8 cellular contexts compared by ENCODE assay signal in genomic region chr2:200305797-200306718, GRCh38. TPM values are rescaled to one million over a fixed set of nuclear protein-coding genes. Genes with fewer than 3 reads are reported as not detected.
DNase-seq lines count a peak whose midpoint lies in the region; ATAC-seq and TF ChIP-seq lines count a peak whose summit lies in the region.

Gene SPATS2L, plus strand, starts transcription at chr2:200306693. Its CDS starts 82,552 bp downstream, at chr2:200389245.

- peak in 1 of 2 donors; percentile 33 for TF ChIP-seq POLR2A in uterus (IDR thresholded peaks at IDR 0.05)

- peak; percentile 52 for DNase-seq in DMS114 treated with DMSO at 0.1 percent for 48 hours (lab: John Stamatoyannopoulos, UW; ENCODE audit: unreplicated experiment)
- DNase-seq in T-helper 2 cell, result peak; percentile 15 to 85 (median 18)
- DNase-seq in amygdala (lab: John Stamatoyannopoulos, UW), result peak in 54 of 56 donors; percentile 17 to 82 (median 64)
- DNase-seq in left ventricle myocardium inferior, result peak; percentile 86
- DNase-seq in posterior vena cava (ENCODE audit: low spot score), result peak; percentile 94
- peak; percentile 74 to 77 for DNase-seq in uterus

- intact Hi-C loops in left ventricle myocardium inferior (cut with micrococcal nuclease) (no loop called here), posterior vena cava (cut with DNase I) (loop anchor here in 1 of 2 donors (10.0 kb wide), 1 partner anchor 159 kb away; no protein-coding TSS in a partner anchor), uterus (cut with DNase I; ENCODE audit: low total_unique reads) (no loop called here)

- TF ChIP-seq EP300 in Ishikawa (IDR thresholded peaks at IDR 0.05; ENCODE audit: borderline replicate concordance), result no peak

- no peak for TF ChIP-seq RAD21 in Ishikawa (IDR thresholded peaks at IDR 0.05; ENCODE audit: low read depth)

- ATAC-seq in GM21529 (IDR thresholded peaks at IDR 0.05; ENCODE audit: unreplicated experiment), result peak; percentile 45

- H3K36me3 ChIP-seq in left ventricle myocardium inferior, result no peaks in the 10 kb centered on the region
- no peaks in the 10 kb centered on the region for H3K36me3 ChIP-seq in uterus

- H3K4me1 ChIP-seq in left ventricle myocardium inferior, result peaks cover 53% of the 10 kb centered on the region
- peaks cover 0 to 8% of the 10 kb centered on the region in 2 donors for H3K4me1 ChIP-seq in uterus

- H3K9me3 ChIP-seq in left ventricle myocardium inferior (replicated peaks) (no peaks in the 10 kb centered on the region), uterus (no peaks in the 10 kb centered on the region)

- peak; percentile 32 for TF ChIP-seq CTCF in left ventricle myocardium inferior (IDR thresholded peaks at IDR 0.05; ENCODE audit: borderline replicate concordance)
- peak in 1 of 4 experiments; percentile 10 for TF ChIP-seq CTCF in uterus (IDR thresholded peaks at IDR 0.05)

- peak within 1 kb of the TSS; percentile 93 for H3K4me3 ChIP-seq in left ventricle myocardium inferior
- peak within 1 kb of the TSS; percentile 62 to 99 for H3K4me3 ChIP-seq in uterus

- no peaks in the 10 kb centered on the region for H3K27me3 ChIP-seq in left ventricle myocardium inferior (ENCODE audit: low read depth)
- H3K27me3 ChIP-seq in uterus, result no peaks in the 10 kb centered on the region

- H3K27ac ChIP-seq in left ventricle myocardium inferior (replicated peaks), result peak within 1 kb of the TSS; percentile 96
- H3K27ac ChIP-seq in uterus, result peak within 1 kb of the TSS; percentile 86 to 93

TF ChIP-seq in Ishikawa, 13 proteins besides CTCF, POLR2A, EP300 and RAD21:
- TF ChIP-seq REST (IDR thresholded peaks at IDR 0.05; ENCODE audit: low read depth) (no peak), TCF12 (IDR thresholded peaks at IDR 0.05; ENCODE audit: low read depth) (no peak), TAF1 (IDR thresholded peaks at IDR 0.05; ENCODE audit: low read depth) (peak; percentile 24; the same call in 1 of the 2 replicates), ZBTB7A (IDR thresholded peaks at IDR 0.05; ENCODE audit: low read depth) (no peak), CREB1 (IDR thresholded peaks at IDR 0.05; ENCODE audit: low read depth) (0 out of 2 replicates have a peak, but pooled peaks have one; percentile 30), MAX (IDR thresholded peaks at IDR 0.05) (peak; percentile 76), USF1 (IDR thresholded peaks at IDR 0.05) (no peak)

RNA-seq across cellular contexts. Expression of gene SPATS2L, which starts in this region (rescaled TPM):
- total RNA-seq in left ventricle myocardium inferior, result 54.9 TPM
- total RNA-seq in posterior vena cava, result 10 to 100 TPM; 68.7 to 76.6 TPM
- 10 to 100 TPM; 20.6 to 99.3 (median 73.1) TPM for total RNA-seq in uterus

Comparison
In these comparisons a context has a peak if more than half of its experiments do, and no peak if none do; other contexts are left out.
1. Peak in every context shown above with its lines: DNase-seq, ATAC-seq, H3K4me3 ChIP-seq and H3K27ac ChIP-seq.
2. DNase-seq: peak in every context shown above with its lines; median percentile 94 in posterior vena cava; 86 in left ventricle myocardium inferior; 76 in uterus; 64 in amygdala; 52 in DMS114 treated with DMSO at 0.1 percent for 48 hours; 18 in T-helper 2 cell.